24 cellular contexts compared by ENCODE assay signal in the genomic region with DNA sequence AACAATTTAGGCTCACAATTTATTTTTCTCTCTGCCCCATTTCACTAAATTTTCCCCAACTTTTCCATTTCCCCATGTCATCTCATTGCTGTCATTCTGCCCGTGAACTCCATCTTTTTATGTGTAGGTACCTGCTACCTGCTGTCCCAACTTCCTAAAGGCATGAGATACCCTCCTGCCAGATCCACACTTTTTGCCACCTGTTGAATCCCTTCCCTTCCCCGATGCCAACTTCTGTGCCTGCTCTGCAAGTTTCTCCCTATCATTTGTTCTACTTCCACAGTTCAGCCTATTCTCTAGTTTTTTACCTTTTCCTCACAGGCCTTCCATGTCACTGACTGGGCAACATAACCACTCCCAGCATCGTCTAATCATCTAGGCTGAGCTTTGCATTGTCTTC.
"Had no signal": no experiment of that assay in that cellular context is flagged by ENCODE, and none has a peak within 500 bp of the region (broad histone marks: within the 10 kb centered on the region; RNA-seq: fewer than 3 reads in every experiment).

No MANE protein-coding gene starts in this region.

- DNase-seq: stimulated activated CD4-positive, alpha-beta T cell treated with anti-CD3 and anti-CD28 coated beads, Interleukin-2, amount 100 ng/mL, for 48 hours; stimulated activated CD4-positive, alpha-beta T cell treated with anti-CD3 and anti-CD28 coated beads, Interleukin-4, amount 100 ng/mL, for 1 hour; stimulated activated CD4-positive, alpha-beta T cell treated with anti-CD3 and anti-CD28 coated beads, Interleukin-4, amount 100 ng/mL, for 24 hours; stimulated activated CD4-positive, alpha-beta T cell treated with anti-CD3 and anti-CD28 coated beads, Interleukin-4, amount 100 ng/mL, for 4 hours; stimulated activated CD8-positive, alpha-beta memory T cell treated with anti-CD3 and anti-CD28 coated beads, Interleukin-4, amount 100 ng/mL, for 48 hours; stimulated activated naive B cell treated with anti-CD40 and anti-IgM and Interleukin-4, amounts not matched to agents 10 μg/mL and 1 μg/mL and 100 μg/mL, for 72 hours; stimulated activated naive CD4-positive, alpha-beta T cell; stimulated activated naive CD4-positive, alpha-beta T cell treated with Interleukin-2 at 50 U/mL for 16 hours; stimulated activated naive CD8-positive, alpha-beta T cell treated with anti-CD3 and anti-CD28 coated beads, Interleukin-15, amount 100 ng/mL, for 72 hours; stimulated activated naive CD8-positive, alpha-beta T cell treated with anti-CD3 and anti-CD28 coated beads, Interleukin-15, Interleukin-2, amounts not matched to agents 100 U/mL and 50 U/mL, for 24 hours; stomach; substantia nigra; testis; thyroid gland; tibial artery; transverse colon; trophoblast cell; upper lobe of left lung; upper lobe of right lung; uterus had no signal

- H3K4me1 ChIP-seq: stomach, suprapubic skin, testis, thyroid gland, tibial artery, tibial nerve, transverse colon, upper lobe of left lung, upper lobe of right lung, uterus, vagina had no signal

- H3K4me3 ChIP-seq: stomach, suprapubic skin, testis, thoracic aorta, thyroid gland, tibial artery, tibial nerve, transverse colon, upper lobe of left lung, upper lobe of right lung, uterus, vagina had no signal

- H3K27ac ChIP-seq: stomach, suprapubic skin, testis, thoracic aorta, thyroid gland, tibial artery, tibial nerve, transverse colon, upper lobe of left lung, upper lobe of right lung, uterus, vagina had no signal

- H3K36me3 ChIP-seq: stomach, suprapubic skin, thoracic aorta, thyroid gland, tibial artery, tibial nerve, transverse colon, upper lobe of left lung, upper lobe of right lung, uterus, vagina had no signal

- H3K9me3 ChIP-seq: stomach, suprapubic skin, testis, thoracic aorta, thyroid gland, tibial artery, tibial nerve, transverse colon, upper lobe of left lung, upper lobe of right lung, uterus, vagina had no signal
